In genomic region chr22:23713696-23714595, GRCh38 we compare ENCODE assay signal across 1 cellular context.
TF ChIP-seq lines count a peak whose summit lies in the region.

No MANE protein-coding gene starts in this region.

TF ChIP-seq in HepG2, 621 proteins besides CTCF, POLR2A, EP300 and RAD21:
- TF ChIP-seq ZNF652 (CRISPR knock-in tag; IDR thresholded peaks at IDR 0.05; ENCODE audit: borderline replicate concordance, low read depth), result no peak
- TF ChIP-seq ARNT2 (CRISPR knock-in tag; IDR thresholded peaks at IDR 0.05; ENCODE audit: low read depth), result no peak
- TF ChIP-seq, protein P1, sequence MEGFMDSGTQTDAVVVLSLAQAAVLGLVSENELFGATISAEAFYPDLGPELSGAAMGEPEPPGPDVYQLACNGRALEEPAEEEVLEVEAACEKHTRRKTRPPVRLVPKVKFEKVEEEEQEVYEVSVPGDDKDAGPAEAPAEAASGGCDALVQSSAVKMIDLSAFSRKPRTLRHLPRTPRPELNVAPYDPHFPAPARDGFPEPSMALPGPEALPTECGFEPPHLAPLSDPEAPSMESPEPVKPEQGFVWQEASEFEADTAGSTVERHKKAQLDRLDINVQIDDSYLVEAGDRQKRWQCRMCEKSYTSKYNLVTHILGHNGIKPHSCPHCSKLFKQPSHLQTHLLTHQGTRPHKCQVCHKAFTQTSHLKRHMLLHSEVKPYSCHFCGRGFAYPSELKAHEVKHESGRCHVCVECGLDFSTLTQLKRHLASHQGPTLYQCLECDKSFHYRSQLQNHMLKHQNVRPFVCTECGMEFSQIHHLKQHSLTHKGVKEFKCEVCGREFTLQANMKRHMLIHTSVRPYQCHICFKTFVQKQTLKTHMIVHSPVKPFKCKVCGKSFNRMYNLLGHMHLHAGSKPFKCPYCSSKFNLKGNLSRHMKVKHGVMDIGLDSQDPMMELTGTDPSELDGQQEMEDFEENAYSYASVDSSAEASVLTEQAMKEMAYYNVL (CRISPR knock-in tag; IDR thresholded peaks at IDR 0.05; ENCODE audit: borderline replicate concordance), result no peak
- TF ChIP-seq ZMYM4 (CRISPR knock-in tag; IDR thresholded peaks at IDR 0.05), result no peak
- TF ChIP-seq RARG (CRISPR knock-in tag; IDR thresholded peaks at IDR 0.05; ENCODE audit: low read depth), result no peak
- TF ChIP-seq ZNF674 (CRISPR knock-in tag; IDR thresholded peaks at IDR 0.05; ENCODE audit: low read depth), result no peak
- TF ChIP-seq, protein P2, sequence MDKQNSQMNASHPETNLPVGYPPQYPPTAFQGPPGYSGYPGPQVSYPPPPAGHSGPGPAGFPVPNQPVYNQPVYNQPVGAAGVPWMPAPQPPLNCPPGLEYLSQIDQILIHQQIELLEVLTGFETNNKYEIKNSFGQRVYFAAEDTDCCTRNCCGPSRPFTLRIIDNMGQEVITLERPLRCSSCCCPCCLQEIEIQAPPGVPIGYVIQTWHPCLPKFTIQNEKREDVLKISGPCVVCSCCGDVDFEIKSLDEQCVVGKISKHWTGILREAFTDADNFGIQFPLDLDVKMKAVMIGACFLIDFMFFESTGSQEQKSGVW (CRISPR knock-in tag; IDR thresholded peaks at IDR 0.05; ENCODE audit: borderline replicate concordance), result no peak
TF ChIP-seq in HepG2: peak in this region for 0.
